ENCODE assay signal across 13 cellular contexts in genomic region chr2:219444566-219445091, GRCh38. TPM values are rescaled to one million over a fixed set of nuclear protein-coding genes. Genes with fewer than 3 reads are reported as not detected.
DNase-seq lines count a peak whose midpoint lies in the region; ATAC-seq and TF ChIP-seq lines count a peak whose summit lies in the region.
"Had no signal": no experiment of that assay in that cellular context is flagged by ENCODE, and none has a peak within 500 bp of the region (broad histone marks: within the 10 kb centered on the region; RNA-seq: fewer than 3 reads in every experiment).

No MANE protein-coding gene starts in this region.

- intact Hi-C loops in heart left ventricle (cut with DNase I): loop anchor here in 1 of 10 donors (2.0 kb wide), 1 partner anchor 26 kb away; no protein-coding TSS in a partner anchor
- intact Hi-C loops in Right ventricle myocardium inferior (cut with DNase I): no loop called here
- intact Hi-C loops in ovary (cut with DNase I): no loop called here
- intact Hi-C loops in sciatic nerve (cut with DNase I): no loop called here

- no peak overlapping the region for H3K4me3 Mint-ChIP-seq in natural killer cell treated with Interleukin-12 subunit alpha and Interleukin-12 subunit beta and Interleukin-15 and Interleukin-18, amount 100 ng/mL, for 72 hours

- TF ChIP-seq POLR2A in heart left ventricle (IDR thresholded peaks at IDR 0.05) (no peak), ovary (IDR thresholded peaks at IDR 0.05) (no peak), erythroblast (IDR thresholded peaks at IDR 0.05; ENCODE audit: low read length) (no peak)

- H3K9me3 Mint-ChIP-seq in natural killer cell treated with Interleukin-12 subunit alpha and Interleukin-12 subunit beta and Interleukin-15 and Interleukin-18, amount 100 ng/mL, for 72 hours: no peaks in the 10 kb centered on the region

- H3K4me3 ChIP-seq in heart left ventricle: no peak overlapping the region
- no peak overlapping the region for H3K4me3 ChIP-seq in esophagus (ENCODE audit: low read depth in 1 of 2, low read length in 2 of 2)
- H3K4me3 ChIP-seq in ovary: peak overlapping the region; percentile 16
- H3K4me3 ChIP-seq: A549, lower lobe of right lung had no signal

- 71 to 80% (median 74%) methylated on average over 19 to 23 of the region's 23 CpGs for WGBS in heart left ventricle, 4 donors
- WGBS in esophagus, 2 donors: 76 to 77% methylated on average over 22 to 23 of the region's 23 CpGs
- WGBS in ovary, 3 donors: 75 to 85% (median 84%) methylated on average over 23 of the region's 23 CpGs

- no peaks in the 10 kb centered on the region for H3K36me3 Mint-ChIP-seq in natural killer cell treated with Interleukin-12 subunit alpha and Interleukin-12 subunit beta and Interleukin-15 and Interleukin-18, amount 100 ng/mL, for 72 hours

- no peak for TF ChIP-seq EP300 in ovary (IDR thresholded peaks at IDR 0.05)

- H3K27me3 Mint-ChIP-seq in natural killer cell treated with Interleukin-12 subunit alpha and Interleukin-12 subunit beta and Interleukin-15 and Interleukin-18, amount 100 ng/mL, for 72 hours: peaks cover 22 to 41% of the 10 kb centered on the region in 2 donors

- no peak overlapping the region for H3K27ac Mint-ChIP-seq in natural killer cell treated with Interleukin-12 subunit alpha and Interleukin-12 subunit beta and Interleukin-15 and Interleukin-18, amount 100 ng/mL, for 72 hours

- H3K4me1 Mint-ChIP-seq in natural killer cell treated with Interleukin-12 subunit alpha and Interleukin-12 subunit beta and Interleukin-15 and Interleukin-18, amount 100 ng/mL, for 72 hours (ENCODE audit: low read depth in 2 of 2): peaks cover 7 to 13% of the 10 kb centered on the region in 2 donors

- TF ChIP-seq CTCF in heart left ventricle (IDR thresholded peaks at IDR 0.05) (no peak), ovary (IDR thresholded peaks at IDR 0.05) (no peak)

- H3K27me3 ChIP-seq in heart left ventricle (peaks cover 0 to 51% (median 8%) of the 10 kb centered on the region in 9 donors), esophagus (ENCODE audit: control insufficient read depth in 1 of 2, insufficient read depth in 2 of 2, low read length in 2 of 2) (no peaks in the 10 kb centered on the region), ovary (no peaks in the 10 kb centered on the region)

- H3K27ac ChIP-seq in heart left ventricle (peak overlapping the region in 9 of 12 donors; percentile 3 to 96 (median 42)), esophagus (ENCODE audit: low read depth in 2 of 2, low read length in 1 of 2) (peak overlapping the region; percentile 32 to 75), ovary (no peak overlapping the region)
- H3K27ac ChIP-seq: A549, lower lobe of right lung had no signal

- ATAC-seq in heart left ventricle: no peak
- no peak for ATAC-seq in Right ventricle myocardium inferior
- no peak for ATAC-seq in sciatic nerve
- ATAC-seq in natural killer cell treated with Interleukin-12 subunit alpha and Interleukin-12 subunit beta and Interleukin-15 and Interleukin-18, amount 100 ng/mL, for 72 hours: no peak
- no peak for ATAC-seq in GM21576 (IDR thresholded peaks at IDR 0.05; ENCODE audit: unreplicated experiment)
- ATAC-seq: A549, lower lobe of right lung had no signal

- H3K36me3 ChIP-seq in heart left ventricle (peaks cover 0 to 7% (median 0%) of the 10 kb centered on the region in 9 donors), esophagus (ENCODE audit: control insufficient read depth in 2 of 2, insufficient read depth in 2 of 2, low read length in 1 of 2) (no peaks in the 10 kb centered on the region), ovary (no peaks in the 10 kb centered on the region)
- H3K36me3 ChIP-seq: lower lobe of right lung had no signal

- peak in 2 of 5 donors; percentile 38 to 61 for DNase-seq in heart left ventricle
- DNase-seq in Right ventricle myocardium inferior (ENCODE audit: missing footprints): no peak
- DNase-seq in ovary: peak in 2 of 5 donors; percentile 30 to 32
- no peak for DNase-seq in sciatic nerve (ENCODE audit: low spot score)
- no peak for DNase-seq in erythroblast (lab: John Stamatoyannopoulos, UW)
- no peak for DNase-seq in natural killer cell treated with Interleukin-12 subunit alpha and Interleukin-12 subunit beta and Interleukin-15 and Interleukin-18, amount 100 ng/mL, for 72 hours (ENCODE audit: low spot score)
- DNase-seq: KBM-7, lower lobe of right lung, NCI-H1092 had no signal

- H3K9me3 ChIP-seq in heart left ventricle (no peaks in the 10 kb centered on the region), esophagus (ENCODE audit: control insufficient read depth in 2 of 2, insufficient read depth in 1 of 2, low read depth in 1 of 2, low read length in 1 of 2) (no peaks in the 10 kb centered on the region), ovary (no peaks in the 10 kb centered on the region)
- H3K9me3 ChIP-seq: A549, lower lobe of right lung had no signal

- H3K4me1 ChIP-seq in heart left ventricle (peaks cover 0 to 81% (median 17%) of the 10 kb centered on the region in 12 donors), esophagus (ENCODE audit: control insufficient read depth in 2 of 2, insufficient read depth in 2 of 2, low read length in 1 of 2) (peaks cover 3% of the 10 kb centered on the region in 2 donors), ovary (ENCODE audit: insufficient read depth) (peaks cover 4% of the 10 kb centered on the region)

RNA-seq across cellular contexts. Expression of gene SPEG, which starts 10.0 kb away (rescaled TPM):
- 100 to 1,000 TPM in 6 of 9 donors, 10 to 100 TPM in 3; 93.6 to 150 (median 114) TPM for total RNA-seq in heart left ventricle
- 10 to 100 TPM; 64.8 to 92.2 TPM for polyA plus RNA-seq in heart left ventricle
- 119 TPM for total RNA-seq in Right ventricle myocardium inferior
- polyA plus RNA-seq in esophagus: 10 to 100 TPM; 22.3 to 37.7 TPM
- 10 to 100 TPM; 13.9 to 79.7 (median 29.6) TPM for total RNA-seq in ovary
- 10 to 100 TPM in 1 of 2 donors, 1 to 10 TPM in 1; 9.9 to 31.4 TPM for polyA plus RNA-seq in ovary
- 7.2 TPM for total RNA-seq in sciatic nerve
- total RNA-seq in natural killer cell treated with Interleukin-12 subunit alpha and Interleukin-12 subunit beta and Interleukin-15 and Interleukin-18, amount 100 ng/mL, for 72 hours: under 1 TPM in 1 of 2 donors, not detected in 1; 0.86 TPM

RNA-seq across cellular contexts. Expression of gene DES, which starts 26.5 kb away (rescaled TPM):
- total RNA-seq in heart left ventricle (over 10,000 TPM in 8 of 9 donors, 1,000 to 10,000 TPM in 1; 9,618 to 28,674 (median 17,979) TPM), Right ventricle myocardium inferior (13,356 TPM), ovary (1,000 to 10,000 TPM in 1 of 7 donors, 100 to 1,000 TPM in 4, 10 to 100 TPM in 2; 86.5 to 1,061 (median 184) TPM), sciatic nerve (1.4 TPM)
- polyA plus RNA-seq in heart left ventricle (over 10,000 TPM; 15,024 to 19,385 TPM), esophagus (100 to 1,000 TPM; 672 to 686 TPM), ovary (100 to 1,000 TPM; 149 to 642 TPM)
- not detected for total RNA-seq in natural killer cell treated with Interleukin-12 subunit alpha and Interleukin-12 subunit beta and Interleukin-15 and Interleukin-18, amount 100 ng/mL, for 72 hours
- total RNA-seq: dermis microvascular lymphatic vessel endothelial cell had no signal

RNA-seq across cellular contexts. Expression of gene GMPPA, which starts 54.1 kb away (rescaled TPM):
- total RNA-seq in heart left ventricle (10 to 100 TPM; 15.8 to 31.6 (median 20.1) TPM), Right ventricle myocardium inferior (22.9 TPM), ovary (10 to 100 TPM; 14.2 to 35.7 (median 23.7) TPM), sciatic nerve (25.9 TPM)
- polyA plus RNA-seq in heart left ventricle (10 to 100 TPM; 18.2 to 35.5 TPM), esophagus (10 to 100 TPM; 18.4 to 25.5 TPM), ovary (10 to 100 TPM; 20.0 to 33.7 TPM)
- total RNA-seq in natural killer cell treated with Interleukin-12 subunit alpha and Interleukin-12 subunit beta and Interleukin-15 and Interleukin-18, amount 100 ng/mL, for 72 hours: 10 to 100 TPM; 55.5 to 67.1 TPM

RNA-seq across cellular contexts. Expression of gene DNPEP, which starts 56.9 kb away (rescaled TPM):
- total RNA-seq in heart left ventricle (100 to 1,000 TPM in 1 of 9 donors, 10 to 100 TPM in 8; 61.8 to 101 (median 73.4) TPM), Right ventricle myocardium inferior (66.6 TPM), ovary (10 to 100 TPM; 34.7 to 72.9 (median 66.4) TPM), sciatic nerve (41.8 TPM)
- polyA plus RNA-seq in heart left ventricle (10 to 100 TPM; 61.3 to 69.6 TPM), esophagus (10 to 100 TPM; 46.2 to 49.6 TPM), ovary (10 to 100 TPM; 23.4 to 54.2 TPM)
- 100 to 1,000 TPM in 1 of 2 donors, 10 to 100 TPM in 1; 85.3 to 116 TPM for total RNA-seq in natural killer cell treated with Interleukin-12 subunit alpha and Interleukin-12 subunit beta and Interleukin-15 and Interleukin-18, amount 100 ng/mL, for 72 hours

Comparison
In these comparisons a context has a peak if more than half of its experiments do, and no peak if none do; other contexts are left out.
1. H3K27ac ChIP-seq: peak in heart left ventricle (9 of 12) and esophagus (2 of 2); none in ovary (0 of 2).
2. RNA of gene DES, which starts 26.5 kb away (total RNA-seq): 9,618 to 28,674 TPM in heart left ventricle, 13,356 TPM in Right ventricle myocardium inferior (single experiment) and 86.5 to 1,061 TPM in ovary; 1.4 TPM in sciatic nerve (single experiment) and not detected in natural killer cell treated with Interleukin-12 subunit alpha and Interleukin-12 subunit beta and Interleukin-15 and Interleukin-18, amount 100 ng/mL, for 72 hours; every median in the first group is over 10 times any median in the second.